8 cellular contexts compared by ENCODE assay signal in the genomic region with DNA sequence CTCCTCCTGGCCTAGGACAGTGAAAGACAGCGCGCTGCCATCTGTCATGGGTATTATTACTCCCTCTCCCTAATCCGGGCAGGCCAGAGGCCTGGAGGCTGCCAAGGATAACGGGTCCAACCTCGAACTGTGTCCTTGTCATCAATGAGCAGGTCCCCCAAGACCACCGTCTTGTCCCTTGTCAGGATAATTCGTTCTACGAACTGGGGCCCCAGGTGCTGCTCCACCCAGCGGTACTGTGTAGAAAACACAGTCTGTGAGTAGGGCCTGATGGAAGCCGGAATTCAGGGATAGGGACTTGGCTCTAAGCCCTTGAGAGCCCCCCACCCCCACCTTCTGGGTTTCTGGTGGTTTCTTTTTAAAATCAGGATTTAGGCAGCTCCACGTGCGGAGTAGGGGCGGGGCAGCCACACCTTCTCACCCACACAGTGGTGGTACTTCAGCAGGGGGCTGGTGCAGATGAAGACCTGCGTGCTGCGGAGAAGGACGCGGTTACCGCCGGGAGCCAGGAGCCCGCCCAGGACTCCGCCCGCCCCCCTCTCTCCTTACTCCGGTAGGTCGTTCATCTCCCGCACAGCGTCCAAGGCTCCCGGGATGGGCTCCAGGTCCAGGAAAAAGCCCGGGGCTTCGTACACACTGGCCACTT. TPM values are rescaled to one million over a fixed set of nuclear protein-coding genes. Genes with fewer than 3 reads are reported as not detected.
A peak's percentile ranks its signal among the peaks of the same experiment; 100 is the strongest.
DNase-seq lines count a peak whose midpoint lies in the region; TF ChIP-seq lines count a peak whose summit lies in the region.

No MANE protein-coding gene starts in this region.

- peak overlapping the region; percentile 58 for H3K27ac ChIP-seq in SJCRH30
- H3K27ac ChIP-seq in left ventricle myocardium inferior (replicated peaks): peak overlapping the region; percentile 92
- peak overlapping the region; percentile 88 for H3K27ac ChIP-seq in prostate gland

- intact Hi-C loops in left ventricle myocardium inferior (cut with micrococcal nuclease) (no loop called here), prostate gland (cut with DNase I) (no loop called here)

- H3K9me3 ChIP-seq in SJCRH30 (replicated peaks) (no peaks in the 10 kb centered on the region), left ventricle myocardium inferior (replicated peaks) (no peaks in the 10 kb centered on the region), prostate gland (no peaks in the 10 kb centered on the region)

- H3K4me1 ChIP-seq in SJCRH30 (no peaks in the 10 kb centered on the region), left ventricle myocardium inferior (peaks cover 26% of the 10 kb centered on the region), prostate gland (replicated peaks) (peaks cover 5% of the 10 kb centered on the region)

- no peaks in the 10 kb centered on the region for H3K27me3 ChIP-seq in SJCRH30
- H3K27me3 ChIP-seq in left ventricle myocardium inferior (ENCODE audit: low read depth): no peaks in the 10 kb centered on the region
- H3K27me3 ChIP-seq in prostate gland (replicated peaks; ENCODE audit: insufficient read depth): no peaks in the 10 kb centered on the region

- no peak for TF ChIP-seq POLR2A in prostate gland (IDR thresholded peaks at IDR 0.05)

- H3K4me3 ChIP-seq in SJCRH30: peak overlapping the region; percentile 81
- H3K4me3 ChIP-seq in left ventricle myocardium inferior: peak overlapping the region; percentile 81
- peak overlapping the region; percentile 63 to 80 for H3K4me3 ChIP-seq in prostate gland

- TF ChIP-seq CTCF in left ventricle myocardium inferior (IDR thresholded peaks at IDR 0.05; ENCODE audit: borderline replicate concordance) (peak; percentile 42), prostate gland (IDR thresholded peaks at IDR 0.05) (peak in 2 of 4 experiments; percentile 50 to 52)

- H3K36me3 ChIP-seq in SJCRH30 (peaks cover 8% of the 10 kb centered on the region), left ventricle myocardium inferior (peaks cover 9% of the 10 kb centered on the region), prostate gland (no peaks in the 10 kb centered on the region)

- DNase-seq in SIG-M5 treated with dmso at 0.1 percent for 504 hours (lab: John Stamatoyannopoulos, UW; ENCODE audit: unreplicated experiment): peak; percentile 74
- no peak for DNase-seq in SIG-M5 (lab: John Stamatoyannopoulos, UW)
- peak; percentile 84 for DNase-seq in HuH-7 (ENCODE audit: low spot score)
- peak; percentile 59 to 66 for DNase-seq in SJCRH30
- DNase-seq in amygdala (lab: John Stamatoyannopoulos, UW): peak in 30 of 56 donors; percentile 14 to 62 (median 45)
- peak; percentile 45 for DNase-seq in left ventricle myocardium inferior
- peak; percentile 39 for DNase-seq in prostate gland (ENCODE audit: low spot score)
- no peak for DNase-seq in NCI-H446 treated with DMSO at 0.1 percent for 48 hours (lab: John Stamatoyannopoulos, UW)

- 11% methylated on average over 25 of the region's 29 CpGs for WGBS in prostate gland

RNA-seq across cellular contexts. Expression of a gene that starts 0.8 kb away (rescaled TPM):
- 34.5 and 36.0 TPM in 2 replicates for total RNA-seq in SJCRH30 (2014; rRNA removed; shearing (Covaris generic))
- total RNA-seq in left ventricle myocardium inferior (25.9 TPM), prostate gland (100 to 1,000 TPM; 120 to 166 TPM)

RNA-seq across cellular contexts. Expression of a gene that starts 21.0 kb away (rescaled TPM):
- 9.6 and 10.9 TPM in 2 replicates for total RNA-seq in SJCRH30 (2014; rRNA removed; shearing (Covaris generic))
- total RNA-seq in left ventricle myocardium inferior (6.2 TPM), prostate gland (10 to 100 TPM; 13.6 to 15.1 TPM)

RNA-seq across cellular contexts. Expression of a gene that starts 23.6 kb away (rescaled TPM):
- 313 and 320 TPM in 2 replicates for total RNA-seq in SJCRH30 (2014; rRNA removed; shearing (Covaris generic))
- total RNA-seq in left ventricle myocardium inferior (13.8 TPM), prostate gland (100 to 1,000 TPM in 1 of 2 donors, 10 to 100 TPM in 1; 97.9 to 132 TPM)

RNA-seq across cellular contexts. Expression of a gene that starts 43.0 kb away (rescaled TPM):
- total RNA-seq in SJCRH30 (2014; rRNA removed; shearing (Covaris generic)): 0.04 TPM in 1 of 2 replicates, not detected in the other
- 8.4 TPM for total RNA-seq in left ventricle myocardium inferior
- 10 to 100 TPM; 65.0 to 66.4 TPM for total RNA-seq in prostate gland

RNA-seq across cellular contexts. Expression of a gene that starts 52.0 kb away (rescaled TPM):
- 433 and 472 TPM in 2 replicates for total RNA-seq in SJCRH30 (2014; rRNA removed; shearing (Covaris generic))
- 183 TPM for total RNA-seq in left ventricle myocardium inferior
- 10 to 100 TPM; 79.7 to 97.2 TPM for total RNA-seq in prostate gland

Comparison
In these comparisons a context has a peak if more than half of its experiments do, and no peak if none do; other contexts are left out.
1. DNase-seq: peak in SIG-M5 treated with dmso at 0.1 percent for 504 hours (single experiment), HuH-7 (single experiment), SJCRH30 (2 of 2), amygdala (30 of 56), left ventricle myocardium inferior (single experiment) and prostate gland (single experiment); none in SIG-M5 (single experiment) and NCI-H446 treated with DMSO at 0.1 percent for 48 hours (single experiment).
2. Peak in every context shown above with its lines, with median percentiles within 50 percentile points of each other: H3K27ac ChIP-seq and H3K4me3 ChIP-seq.